9 cellular contexts compared by ENCODE assay signal in genomic region chr1:42682484-42682738, GRCh38. TPM values are rescaled to one million over a fixed set of nuclear protein-coding genes. Genes with fewer than 3 reads are reported as not detected.
A peak's percentile ranks its signal among the peaks of the same experiment; 100 is the strongest.
DNase-seq lines count a peak whose midpoint lies in the region; ATAC-seq and TF ChIP-seq lines count a peak whose summit lies in the region.
"Not testable (repeated sequence)": the region's sequence is repeated elsewhere in the genome, so short reads cannot be mapped to it uniquely, and the experiment has no call there.
"Had no signal": no experiment of that assay in that cellular context is flagged by ENCODE, and none has a peak within 500 bp of the region (broad histone marks: within the 10 kb centered on the region; RNA-seq: fewer than 3 reads in every experiment).

No MANE protein-coding gene starts in this region.

- H2BK120ac ChIP-seq in mesenchymal stem cell (ENCODE audit: low read depth, low read length), result not testable (repeated sequence)

- peak overlapping the region; percentile 46 to 95 for H3K18ac ChIP-seq in mesenchymal stem cell (ENCODE audit: low read depth in 1 of 2, low read length in 2 of 2)

- H3K36me3 ChIP-seq in BJ (ENCODE audit: control insufficient read depth, insufficient read depth, low read length); adrenal gland (replicated peaks in 1 of 2): not testable (repeated sequence)
- H3K36me3 ChIP-seq in RWPE2 (ENCODE audit: low read depth) (peaks cover 44% of the 10 kb centered on the region), mesenchymal stem cell (ENCODE audit: control insufficient read depth in 1 of 2, insufficient read depth in 2 of 2, low read depth in 1 of 2, low read length in 2 of 2) (peaks cover 0 to 35% of the 10 kb centered on the region in 2 experiments)

- H3K4ac ChIP-seq in mesenchymal stem cell (ENCODE audit: low read depth in 1 of 2, low read length in 2 of 2), result peak overlapping the region in 1 of 2 experiments; percentile 87

- not testable (repeated sequence) for H2AK5ac ChIP-seq in mesenchymal stem cell (ENCODE audit: low read length, severe bottlenecking)

- DNase-seq in BJ (ENCODE audit: low read depth); RWPE2 (ENCODE audit: low spot score); adrenal gland; fibroblast of pulmonary artery (ENCODE audit: low read depth); mesenchymal stem cell: not testable (repeated sequence)

- not testable (repeated sequence) for H3K79me1 ChIP-seq in mesenchymal stem cell (replicated peaks; ENCODE audit: low read length, poor library complexity, severe bottlenecking)

- peak overlapping the region; percentile 61 for H4K91ac ChIP-seq in mesenchymal stem cell (ENCODE audit: low read length)

- H3K27ac ChIP-seq in RWPE2 (ENCODE audit: poor library complexity, severe bottlenecking), result peak overlapping the region; percentile 81
- H3K27ac ChIP-seq in adrenal gland, result peak overlapping the region in 4 of 5 donors; percentile 78 to 99 (median 92)
- not testable (repeated sequence) for H3K27ac ChIP-seq in mesenchymal stem cell (ENCODE audit: low read length, poor library complexity, severe bottlenecking)
- peak overlapping the region; percentile 79 to 100 (median 95) for H3K27ac ChIP-seq in skin epidermis

- not testable (repeated sequence) for H2BK12ac ChIP-seq in mesenchymal stem cell (ENCODE audit: low read length in 2 of 2)

- intact Hi-C loops in adrenal gland (cut with DNase I), result not testable (repeated sequence)

- H3K27me3 ChIP-seq in BJ (ENCODE audit: control insufficient read depth, insufficient read depth, low read length); RWPE2 (ENCODE audit: insufficient read depth, poor library complexity, severe bottlenecking); adrenal gland; mesenchymal stem cell (ENCODE audit: control insufficient read depth in 1 of 2, insufficient read depth in 1 of 2, low read length in 2 of 2): not testable (repeated sequence)

- ATAC-seq in GM21367 (IDR thresholded peaks at IDR 0.05; ENCODE audit: unreplicated experiment), result peak; percentile 1
- ATAC-seq in HG03025 (IDR thresholded peaks at IDR 0.05; ENCODE audit: low FRiP score, unreplicated experiment), result peak; percentile 13
- ATAC-seq in RWPE2 (ENCODE audit: low read depth), result not testable (repeated sequence)

- not testable (repeated sequence) for TF ChIP-seq POLR2A in adrenal gland (IDR thresholded peaks at IDR 0.05)

- not testable (repeated sequence) for H3K23ac ChIP-seq in mesenchymal stem cell (ENCODE audit: low read length in 2 of 2)

- not testable (repeated sequence) for H3K9me3 ChIP-seq in RWPE2 (ENCODE audit: severe bottlenecking); adrenal gland (replicated peaks in 1 of 3); mesenchymal stem cell (ENCODE audit: control insufficient read depth, low read length)

- H2BK15ac ChIP-seq in mesenchymal stem cell (ENCODE audit: low read depth, poor library complexity, severe bottlenecking), result not testable (repeated sequence)

- POLR2A ChIA-PET in BJ (lab: Charles Lee), result interaction anchor here (0.5 to 0.7 kb wide), 3 partner anchors 45 to 613 kb away, joined by 3 to 6 read pairs (median 4); no protein-coding TSS in a partner anchor

- not testable (repeated sequence) for H4K8ac ChIP-seq in mesenchymal stem cell (ENCODE audit: low read length)

- H2AFZ ChIP-seq in mesenchymal stem cell (ENCODE audit: low read depth, low read length), result not testable (repeated sequence)

- H2BK5ac ChIP-seq in mesenchymal stem cell (ENCODE audit: low read depth, low read length, poor library complexity, severe bottlenecking), result not testable (repeated sequence)

- peak overlapping the region in 1 of 2 experiments; percentile 75 for H3K14ac ChIP-seq in mesenchymal stem cell (ENCODE audit: low read length in 2 of 2)

- CTCF ChIA-PET in BJ (lab: Yijun Ruan, JAX), result interaction anchor here (0.6 to 2.0 kb wide), 2 partner anchors 24 to 60 kb away, joined by 4 to 6 read pairs; no protein-coding TSS in a partner anchor

- peak overlapping the region; percentile 65 for H3K4me3 ChIP-seq in BJ (ENCODE audit: low read depth, low read length)
- H3K4me3 ChIP-seq in RWPE2 (ENCODE audit: severe bottlenecking), result peak overlapping the region; percentile 56
- H3K4me3 ChIP-seq in adrenal gland, result peak overlapping the region in 2 of 4 donors; percentile 84 to 95
- H3K4me3 ChIP-seq in fibroblast of pulmonary artery (replicated peaks; ENCODE audit: low read depth, low read length), result peak overlapping the region; percentile 67
- H3K4me3 ChIP-seq in mesenchymal stem cell (ENCODE audit: insufficient read depth in 1 of 2, low read depth in 1 of 2, low read length in 2 of 2), result peak overlapping the region; percentile 92 to 97
- H3K4me3 ChIP-seq in skin epidermis, result peak overlapping the region; percentile 64 to 98 (median 90)

- WGBS in adrenal gland, 4 donors, result 0 to 2% (median 0%) methylated on average over 2 to 33 of the region's 33 CpGs
- no CpG with 5 or more reads among the region's 33 CpGs for WGBS in mesenchymal stem cell

- peak overlapping the region; percentile 97 for H3K9ac ChIP-seq in mesenchymal stem cell (ENCODE audit: low read length)

- TF ChIP-seq CTCF in BJ (IDR thresholded peaks at IDR 0.05; ENCODE audit: insufficient read depth, low read depth, low read length); RWPE2 (IDR thresholded peaks at IDR 0.05; ENCODE audit: poor library complexity, severe bottlenecking); adrenal gland (IDR thresholded peaks at IDR 0.05); fibroblast of pulmonary artery (IDR thresholded peaks at IDR 0.05; ENCODE audit: low read length, missing control alignments): not testable (repeated sequence)

- H3K4me1 ChIP-seq in RWPE2 (ENCODE audit: insufficient read depth, poor library complexity, severe bottlenecking) (peaks cover 30% of the 10 kb centered on the region), adrenal gland (replicated peaks in 1 of 2) (peaks cover 15 to 52% of the 10 kb centered on the region in 2 donors)
- not testable (repeated sequence) for H3K4me1 ChIP-seq in mesenchymal stem cell (ENCODE audit: control insufficient read depth, insufficient read depth, low read depth, low read length)

- H3K4me2 ChIP-seq in mesenchymal stem cell (ENCODE audit: low read length, poor library complexity, severe bottlenecking), result not testable (repeated sequence)

RNA-seq across cellular contexts. Expression of gene YBX1, which starts 0.2 kb away (rescaled TPM):
- 387 and 486 TPM in 2 replicates for polyA plus RNA-seq in BJ (2011; rRNA removed)
- 121 and 144 TPM in 2 replicates for polyA minus RNA-seq in BJ (2011; rRNA and poly(A)+ RNA removed)
- 100 to 1,000 TPM; 281 to 430 (median 338) TPM for total RNA-seq in adrenal gland
- polyA plus RNA-seq in adrenal gland, result 100 to 1,000 TPM; 285 to 995 (median 300) TPM
- polyA plus RNA-seq in mesenchymal stem cell (2013, experiment 1 of 2), result 1,020 TPM
- 1,034 TPM for polyA plus RNA-seq in mesenchymal stem cell (2013, experiment 2 of 2)

RNA-seq across cellular contexts. Expression of gene PPIH, which starts 24.2 kb away (rescaled TPM):
- polyA plus RNA-seq in BJ (2011; rRNA removed) (20.3 and 37.6 TPM in 2 replicates), adrenal gland (10 to 100 TPM; 19.6 to 41.7 (median 39.3) TPM)
- polyA minus RNA-seq in BJ (2011; rRNA and poly(A)+ RNA removed), result 10.7 and 11.1 TPM in 2 replicates
- 10 to 100 TPM; 17.5 to 36.1 (median 26.8) TPM for total RNA-seq in adrenal gland
- polyA plus RNA-seq in mesenchymal stem cell (2013, experiment 1 of 2), result 27.1 TPM
- 27.8 TPM for polyA plus RNA-seq in mesenchymal stem cell (2013, experiment 2 of 2)

RNA-seq across cellular contexts. Expression of gene CLDN19, which starts 57.6 kb away (rescaled TPM):
- polyA plus RNA-seq in BJ (2011; rRNA removed), result not detected in 2 replicates
- polyA minus RNA-seq in BJ (2011; rRNA and poly(A)+ RNA removed), result not detected in 2 replicates
- total RNA-seq in adrenal gland, result under 1 TPM in 1 of 8 donors, not detected in 7; 0.91 TPM
- under 1 TPM in 1 of 3 donors, not detected in 2; 0.20 TPM for polyA plus RNA-seq in adrenal gland
- 0.03 TPM for polyA plus RNA-seq in mesenchymal stem cell (2013, experiment 1 of 2)
- not detected for polyA plus RNA-seq in mesenchymal stem cell (2013, experiment 2 of 2)
- total RNA-seq: occipital lobe had no signal
